9 cellular contexts compared by ENCODE assay signal in genomic region chr2:46461716-46462171, GRCh38. TPM values are rescaled to one million over a fixed set of nuclear protein-coding genes. Genes with fewer than 3 reads are reported as not detected.
A peak's percentile ranks its signal among the peaks of the same experiment; 100 is the strongest.
DNase-seq lines count a peak whose midpoint lies in the region; ATAC-seq and TF ChIP-seq lines count a peak whose summit lies in the region.
"Had no signal": no experiment of that assay in that cellular context is flagged by ENCODE, and none has a peak within 500 bp of the region (broad histone marks: within the 10 kb centered on the region; RNA-seq: fewer than 3 reads in every experiment).

No MANE protein-coding gene starts in this region.

- intact Hi-C loops in dorsolateral prefrontal cortex (cut with DNase I), result loop anchor here (2.0 kb wide), 3 partner anchors 167 to 451 kb away; no protein-coding TSS in a partner anchor

- no peaks in the 10 kb centered on the region for H3K36me3 Mint-ChIP-seq in activated naive CD8-positive, alpha-beta T cell treated with anti-CD3 and anti-CD28 coated beads, Interleukin-2, amount 50 U/mL, for 24 hours (ENCODE audit: low read depth)
- no peaks in the 10 kb centered on the region for H3K36me3 Mint-ChIP-seq in activated naive CD8-positive, alpha-beta T cell treated with anti-CD3 and anti-CD28 coated beads for 36 hours

- DNase-seq in activated naive CD8-positive, alpha-beta T cell treated with anti-CD3 and anti-CD28 coated beads, Interleukin-2, amount 50 U/mL, for 24 hours, result no peak
- no peak for DNase-seq in activated naive CD8-positive, alpha-beta T cell treated with anti-CD3 and anti-CD28 coated beads for 36 hours
- DNase-seq in dorsolateral prefrontal cortex, result no peak
- no peak for DNase-seq in tibial nerve (ENCODE audit: low spot score in 2 of 2)
- DNase-seq in stimulated activated CD4-positive, alpha-beta T cell treated with anti-CD3 and anti-CD28 coated beads, Interleukin-15, amount 100 ng/mL, for 24 hours, result no peak
- no peak for DNase-seq in NCI-H524 (lab: John Stamatoyannopoulos, UW)
- DNase-seq in A172 (ENCODE audit: low spot score), result no peak

- TF ChIP-seq EP300 in tibial nerve (IDR thresholded peaks at IDR 0.05), result peak in 1 of 2 donors; percentile 49

- H3K79me2 ChIP-seq in KMS-11 (ENCODE audit: insufficient read depth, low read depth), result no peaks in the 10 kb centered on the region

- peaks cover 9% of the 10 kb centered on the region for H3K4me1 Mint-ChIP-seq in activated naive CD8-positive, alpha-beta T cell treated with anti-CD3 and anti-CD28 coated beads, Interleukin-2, amount 50 U/mL, for 24 hours
- H3K4me1 Mint-ChIP-seq in activated naive CD8-positive, alpha-beta T cell treated with anti-CD3 and anti-CD28 coated beads for 36 hours, result peaks cover 4% of the 10 kb centered on the region

- no peaks in the 10 kb centered on the region for H3K9me3 Mint-ChIP-seq in activated naive CD8-positive, alpha-beta T cell treated with anti-CD3 and anti-CD28 coated beads, Interleukin-2, amount 50 U/mL, for 24 hours
- H3K9me3 Mint-ChIP-seq in activated naive CD8-positive, alpha-beta T cell treated with anti-CD3 and anti-CD28 coated beads for 36 hours, result no peaks in the 10 kb centered on the region

- H3K27ac ChIP-seq in KMS-11 (no peak overlapping the region), dorsolateral prefrontal cortex (peak overlapping the region in 35 of 59 donors; percentile 7 to 97 (median 90)), tibial nerve (peak overlapping the region in 3 of 4 donors; percentile 82 to 93 (median 88))

- no peak for TF ChIP-seq POLR2A in tibial nerve (IDR thresholded peaks at IDR 0.05)

- H4K20me1 ChIP-seq in KMS-11 (ENCODE audit: insufficient read depth), result no peaks in the 10 kb centered on the region

- TF ChIP-seq CTCF in KMS-11 (conservative IDR thresholded peaks at IDR 0.05; ENCODE audit: low read depth, low read length), result 0 out of 2 replicates have a peak, but pooled peaks have one; percentile 43
- TF ChIP-seq CTCF in dorsolateral prefrontal cortex (IDR thresholded peaks at IDR 0.05 in 54 of 56, conservative IDR thresholded peaks at IDR 0.05 in 2 of 56; ENCODE audit: low read depth in 1 of 56, partially characterized antibody in 56 of 56), result peak in 17 of 56 donors; percentile 4 to 49 (median 14)
- peak in 2 of 5 experiments; percentile 20 to 37 for TF ChIP-seq CTCF in tibial nerve (IDR thresholded peaks at IDR 0.05)

- H3K4me3 Mint-ChIP-seq in activated naive CD8-positive, alpha-beta T cell treated with anti-CD3 and anti-CD28 coated beads, Interleukin-2, amount 50 U/mL, for 24 hours, result no peak overlapping the region
- H3K4me3 Mint-ChIP-seq in activated naive CD8-positive, alpha-beta T cell treated with anti-CD3 and anti-CD28 coated beads for 36 hours, result no peak overlapping the region

- WGBS in tibial nerve, 2 donors, result 32 to 38% methylated on average over 7 of the region's 7 CpGs

- H3K36me3 ChIP-seq in KMS-11 (ENCODE audit: insufficient read depth) (no peaks in the 10 kb centered on the region), tibial nerve (no peaks in the 10 kb centered on the region)

- H3K4me2 ChIP-seq in KMS-11, result no peak overlapping the region

- ATAC-seq in activated naive CD8-positive, alpha-beta T cell treated with anti-CD3 and anti-CD28 coated beads, Interleukin-2, amount 50 U/mL, for 24 hours, result no peak

- H3K9me3 ChIP-seq in tibial nerve, result no peaks in the 10 kb centered on the region

- H3K27me3 Mint-ChIP-seq in activated naive CD8-positive, alpha-beta T cell treated with anti-CD3 and anti-CD28 coated beads, Interleukin-2, amount 50 U/mL, for 24 hours, result no peaks in the 10 kb centered on the region
- no peaks in the 10 kb centered on the region for H3K27me3 Mint-ChIP-seq in activated naive CD8-positive, alpha-beta T cell treated with anti-CD3 and anti-CD28 coated beads for 36 hours

- no peak overlapping the region for H3K9ac ChIP-seq in KMS-11

- H2AFZ ChIP-seq in KMS-11 (ENCODE audit: low read depth), result no peak overlapping the region

- peak overlapping the region; percentile 1 for H3K27ac Mint-ChIP-seq in activated naive CD8-positive, alpha-beta T cell treated with anti-CD3 and anti-CD28 coated beads, Interleukin-2, amount 50 U/mL, for 24 hours
- H3K27ac Mint-ChIP-seq in activated naive CD8-positive, alpha-beta T cell treated with anti-CD3 and anti-CD28 coated beads for 36 hours, result no peak overlapping the region

- H3K4me1 ChIP-seq in KMS-11 (ENCODE audit: low read depth, poor library complexity, severe bottlenecking) (peaks cover 5% of the 10 kb centered on the region), tibial nerve (peaks cover 0 to 39% (median 15%) of the 10 kb centered on the region in 4 donors)

- H3K4me3 ChIP-seq in KMS-11 (IDR thresholded peaks at IDR 0.05; ENCODE audit: insufficient read depth, low read depth, low read length) (no peak overlapping the region), dorsolateral prefrontal cortex (peak overlapping the region in 4 of 59 donors; percentile 1 to 48 (median 31)), tibial nerve (no peak overlapping the region)

- H3K27me3 ChIP-seq in KMS-11 (ENCODE audit: insufficient read depth, low read depth), result no peaks in the 10 kb centered on the region
- no peaks in the 10 kb centered on the region for H3K27me3 ChIP-seq in dorsolateral prefrontal cortex
- no peaks in the 10 kb centered on the region for H3K27me3 ChIP-seq in tibial nerve

RNA-seq across cellular contexts. Expression of gene TMEM247, which starts 17.6 kb away (rescaled TPM):
- not detected for total RNA-seq in activated naive CD8-positive, alpha-beta T cell treated with anti-CD3 and anti-CD28 coated beads for 36 hours
- total RNA-seq in dorsolateral prefrontal cortex, result not detected
- not detected for total RNA-seq in tibial nerve
- not detected in 2 replicates for total RNA-seq in A172 (2014; rRNA removed; shearing (Covaris generic))
- total RNA-seq: mononuclear cell had no signal
